In genomic region chr18:11405804-11406203, GRCh38 we compare ENCODE assay signal across 7 cellular contexts.
"Had no signal": no experiment of that assay in that cellular context is flagged by ENCODE, and none has a peak within 500 bp of the region (broad histone marks: within the 10 kb centered on the region; RNA-seq: fewer than 3 reads in every experiment).

No MANE protein-coding gene starts in this region.

- DNase-seq: IMR-90, KBM-7, KG1 had no signal

- H3K9ac ChIP-seq: KMS-11 had no signal

- H3K4me1 Mint-ChIP-seq: IgD-negative memory B cell had no signal

- H3K27me3 Mint-ChIP-seq: IgD-negative memory B cell had no signal

- FAIRE-seq: HTR-8/SVneo had no signal

- H3K4me3 Mint-ChIP-seq: IgD-negative memory B cell had no signal

- H3K4me2 ChIP-seq: KMS-11 had no signal

- H3K27ac Mint-ChIP-seq: IgD-negative memory B cell had no signal

- H3K27ac ChIP-seq: HL-60, KMS-11 had no signal
